Comparison of ENCODE assay signal across 11 cellular contexts in the genomic region with DNA sequence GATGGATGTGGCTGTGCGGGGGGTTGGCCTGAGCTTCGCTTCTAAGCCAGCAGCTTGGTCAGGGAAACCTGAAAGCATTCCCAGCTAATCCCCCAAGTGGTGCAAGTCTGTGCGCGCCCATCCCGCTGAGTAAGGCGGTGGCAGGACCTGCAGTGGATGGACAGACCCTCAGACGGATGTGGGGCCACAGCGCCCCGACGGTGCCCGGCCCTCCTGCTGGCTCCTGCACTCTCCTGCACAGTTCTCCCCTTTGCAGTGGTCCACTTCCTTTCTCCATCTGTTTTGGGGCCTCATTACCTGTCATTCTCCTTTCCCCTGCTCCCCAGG. TPM values are rescaled to one million over a fixed set of nuclear protein-coding genes. Genes with fewer than 3 reads are reported as not detected.
DNase-seq lines count a peak whose midpoint lies in the region; ATAC-seq, FAIRE-seq and TF ChIP-seq lines count a peak whose summit lies in the region.
"Had no signal": no experiment of that assay in that cellular context is flagged by ENCODE, and none has a peak within 500 bp of the region (broad histone marks: within the 10 kb centered on the region; RNA-seq: fewer than 3 reads in every experiment).

No MANE protein-coding gene starts in this region.

- peaks cover 61% of the 10 kb centered on the region for H3K4me1 Mint-ChIP-seq in GM23338

- TF ChIP-seq POLR2A in endothelial cell of umbilical vein (IDR thresholded peaks at IDR 0.05; ENCODE audit: low read depth, low read length), result no peak

- dilution Hi-C loops in endothelial cell of umbilical vein (cut with MboI; ENCODE audit: extremely low pct_ligation_motif_present, low sequenced_read_pairs), result no loop called here

- H3K4me3 Mint-ChIP-seq in GM23338, result peak overlapping the region; percentile 92

- no peak overlapping the region for H3K9ac ChIP-seq in SK-N-MC (ENCODE audit: insufficient read length)
- H3K9ac ChIP-seq in endothelial cell of umbilical vein (replicated peaks; ENCODE audit: extremely low read depth, insufficient read depth, low read length), result no peak overlapping the region

- H3K9me2 ChIP-seq in GM23338 (ENCODE audit: insufficient read depth), result no peaks in the 10 kb centered on the region

- H3K36me3 ChIP-seq in GM23338 (ENCODE audit: insufficient read depth), result no peaks in the 10 kb centered on the region
- H3K36me3 ChIP-seq in SK-N-MC (ENCODE audit: insufficient read depth, low read length), result no peaks in the 10 kb centered on the region
- H3K36me3 ChIP-seq in endothelial cell of umbilical vein (ENCODE audit: control insufficient read depth in 2 of 2, extremely low read depth in 1 of 2, insufficient read depth in 2 of 2, low read length in 2 of 2), result no peaks in the 10 kb centered on the region
- H3K36me3 ChIP-seq: HAP-1, Peyer's patch had no signal

- no peaks in the 10 kb centered on the region for H3K9me1 ChIP-seq in endothelial cell of umbilical vein (replicated peaks; ENCODE audit: control insufficient read depth, extremely low read depth, insufficient read depth, low read length)

- DNase-seq in GM23338 (ENCODE audit: low spot score) (no peak), SK-N-MC (ENCODE audit: low read depth, low spot score) (no peak), endothelial cell of umbilical vein (ENCODE audit: low read depth, low spot score) (no peak), retinal pigment epithelial cell (ENCODE audit: low read depth) (no peak), H4 (ENCODE audit: low spot score) (no peak)

- H3K4me1 ChIP-seq in GM23338 (ENCODE audit: insufficient read depth) (peaks cover 36% of the 10 kb centered on the region), endothelial cell of umbilical vein (ENCODE audit: control insufficient read depth, extremely low read depth, insufficient read depth, low read length) (peaks cover 12% of the 10 kb centered on the region)

- peaks cover 4% of the 10 kb centered on the region; the same call in 1 of the 3 replicates for H3K36me3 Mint-ChIP-seq in GM23338 (ENCODE audit: low read depth)

- H3K27ac ChIP-seq in GM23338 (ENCODE audit: low read depth), result 0 out of 2 replicates have a peak overlapping the region, but pooled peaks have one; percentile 84
- H3K27ac ChIP-seq in SK-N-MC, result no peak overlapping the region
- H3K27ac ChIP-seq in endothelial cell of umbilical vein (ENCODE audit: insufficient read depth, low read depth, low read length), result no peak overlapping the region
- H3K27ac ChIP-seq: Peyer's patch had no signal

- H3K9me3 Mint-ChIP-seq in GM23338, result no peaks in the 10 kb centered on the region; the same call in 1 of the 3 replicates

- H3K4me2 ChIP-seq in GM23338 (peak overlapping the region; percentile 94), endothelial cell of umbilical vein (ENCODE audit: insufficient read depth, low read length) (peak overlapping the region; percentile 24)

- CTCF ChIA-PET in endothelial cell of umbilical vein (lab: Charles Lee), result interaction anchor here (2.5 kb wide), 1 partner anchor 64 kb away, joined by 16 read pairs; no protein-coding TSS in a partner anchor

- no peaks in the 10 kb centered on the region; the same call in 1 of the 2 replicates for H4K20me1 ChIP-seq in GM23338 (replicated peaks; ENCODE audit: insufficient read depth)
- no peaks in the 10 kb centered on the region for H4K20me1 ChIP-seq in endothelial cell of umbilical vein (replicated peaks; ENCODE audit: control insufficient read depth, extremely low read depth, insufficient read depth, low read length)

- peaks cover 22% of the 10 kb centered on the region; the same call in 1 of the 2 replicates for H3K27me3 ChIP-seq in GM23338 (ENCODE audit: insufficient read depth)
- no peaks in the 10 kb centered on the region for H3K27me3 ChIP-seq in endothelial cell of umbilical vein (ENCODE audit: control insufficient read depth in 2 of 2, insufficient read depth in 2 of 2, low read length in 2 of 2)
- H3K27me3 ChIP-seq: Peyer's patch had no signal

- POLR2A ChIA-PET in endothelial cell of umbilical vein (lab: Charles Lee), result no interaction called here

- FAIRE-seq in endothelial cell of umbilical vein (lab: Jason Lieb, UNC), result no peak
- FAIRE-seq: endometrium, HTR-8/SVneo had no signal

- no peak for TF ChIP-seq CTCF in GM23338 (conservative IDR thresholded peaks at IDR 0.05; ENCODE audit: low read depth in 2 of 2)
- TF ChIP-seq CTCF in endothelial cell of umbilical vein (IDR thresholded peaks at IDR 0.05; ENCODE audit: extremely low read depth in 1 of 2, insufficient read depth in 1 of 2, low read depth in 1 of 2, low read length in 2 of 2), result no peak
- no peak for TF ChIP-seq CTCF in retinal pigment epithelial cell (conservative IDR thresholded peaks at IDR 0.05; ENCODE audit: low read depth, low read length)

- H3K79me2 ChIP-seq in GM23338 (replicated peaks; ENCODE audit: insufficient read depth), result no peaks in the 10 kb centered on the region
- no peaks in the 10 kb centered on the region for H3K79me2 ChIP-seq in endothelial cell of umbilical vein (ENCODE audit: control insufficient read depth, insufficient read depth, low read length)

- peak; percentile 9 for ATAC-seq in GM23338
- ATAC-seq in GM21528 (IDR thresholded peaks at IDR 0.05; ENCODE audit: low FRiP score, unreplicated experiment), result no peak
- no peak for ATAC-seq in GM21786 (IDR thresholded peaks at IDR 0.05; ENCODE audit: unreplicated experiment)

- no TSS peak for BruUV-seq in endothelial cell of umbilical vein (replicated peaks; lab: Mats Ljungman, UMichigan)

- intact Hi-C loops in endothelial cell of umbilical vein (cut with micrococcal nuclease), result no loop called here

- H3K9me3 ChIP-seq in SK-N-MC (ENCODE audit: low read depth, low read length) (no peaks in the 10 kb centered on the region), endothelial cell of umbilical vein (replicated peaks; ENCODE audit: control insufficient read depth, insufficient read depth, low read length) (no peaks in the 10 kb centered on the region)
- H3K9me3 ChIP-seq: HAP-1, Peyer's patch had no signal

- peak overlapping the region; percentile 91 for H3K4me3 ChIP-seq in GM23338
- H3K4me3 ChIP-seq in SK-N-MC, result peak overlapping the region; percentile 86
- no peak overlapping the region for H3K4me3 ChIP-seq in endothelial cell of umbilical vein (replicated peaks in 1 of 3; ENCODE audit: insufficient read depth in 1 of 3, low read depth in 1 of 3, low read length in 3 of 3)
- peak overlapping the region; percentile 45 for H3K4me3 ChIP-seq in retinal pigment epithelial cell (ENCODE audit: low read length)
- H3K4me3 ChIP-seq: HAP-1 had no signal

- H3F3A ChIP-seq in GM23338 (replicated peaks; ENCODE audit: low read depth), result peaks cover 10% of the 10 kb centered on the region

- H3K27me3 Mint-ChIP-seq in GM23338 (ENCODE audit: insufficient read depth, low read depth, poor library complexity), result peaks cover 31% of the 10 kb centered on the region

- H2AFZ ChIP-seq in GM23338 (peak overlapping the region; percentile 94), endothelial cell of umbilical vein (ENCODE audit: low read depth, low read length) (peak overlapping the region; percentile 73)

- H3K27ac Mint-ChIP-seq in GM23338, result peak overlapping the region; percentile 89; the same call in 1 of the 2 replicates

RNA-seq across cellular contexts. Expression of gene ATP2A1, which starts 2.3 kb away (rescaled TPM):
- total RNA-seq in GM23338 (2014; rRNA removed; shearing (Covaris generic)), result 0.08 and 0.73 TPM in 2 replicates
- polyA plus RNA-seq in GM23338 (2016; fragmentation: Nextera tagmentation; extraction: Ambion mirVana) (3.2 and 4.0 TPM in 2 replicates), endothelial cell of umbilical vein (1.2 TPM in 2 replicates)
- total RNA-seq in endothelial cell of umbilical vein, result 2.3 and 2.5 TPM in 2 replicates
- 0.28 and 0.37 TPM in 2 replicates for polyA plus RNA-seq in endothelial cell of umbilical vein (2011; cell fraction: cytosol; rRNA removed)
- polyA plus RNA-seq in endothelial cell of umbilical vein (2011; cell fraction: nucleus; rRNA removed), result 8.1 and 9.3 TPM in 2 replicates
- 3.7 and 6.1 TPM in 2 replicates for polyA plus RNA-seq in endothelial cell of umbilical vein (2012)
- 0.40 and 1.5 TPM in 2 replicates for polyA minus RNA-seq in endothelial cell of umbilical vein
- polyA minus RNA-seq in endothelial cell of umbilical vein (2011; cell fraction: cytosol; rRNA and poly(A)+ RNA removed), result not detected
- 2.6 and 3.6 TPM in 2 replicates for polyA minus RNA-seq in endothelial cell of umbilical vein (2011; cell fraction: nucleus; rRNA and poly(A)+ RNA removed)
- total RNA-seq in H4 (2014; rRNA removed; shearing (Covaris generic)), result 0.04 TPM in 1 of 2 replicates, not detected in the other

RNA-seq across cellular contexts. Expression of gene SH2B1, which starts 16.9 kb away (rescaled TPM):
- 17.2 and 27.5 TPM in 2 replicates for total RNA-seq in GM23338 (2014; rRNA removed; shearing (Covaris generic))
- polyA plus RNA-seq in GM23338 (2016; fragmentation: Nextera tagmentation; extraction: Ambion mirVana) (12.2 and 13.6 TPM in 2 replicates), endothelial cell of umbilical vein (46.4 and 53.4 TPM in 2 replicates)
- 55.6 and 56.4 TPM in 2 replicates for total RNA-seq in endothelial cell of umbilical vein
- polyA plus RNA-seq in endothelial cell of umbilical vein (2011; cell fraction: cytosol; rRNA removed), result 24.3 and 32.9 TPM in 2 replicates
- polyA plus RNA-seq in endothelial cell of umbilical vein (2011; cell fraction: nucleus; rRNA removed), result 135 and 157 TPM in 2 replicates
- polyA plus RNA-seq in endothelial cell of umbilical vein (2012), result 31.9 and 39.2 TPM in 2 replicates
- polyA minus RNA-seq in endothelial cell of umbilical vein, result 19.9 and 45.9 TPM in 2 replicates
- 21.3 TPM for polyA minus RNA-seq in endothelial cell of umbilical vein (2011; cell fraction: cytosol; rRNA and poly(A)+ RNA removed)
- polyA minus RNA-seq in endothelial cell of umbilical vein (2011; cell fraction: nucleus; rRNA and poly(A)+ RNA removed), result 25.4 and 35.0 TPM in 2 replicates
- total RNA-seq in H4 (2014; rRNA removed; shearing (Covaris generic)), result 4.6 and 7.5 TPM in 2 replicates

RNA-seq across cellular contexts. Expression of gene TUFM, which starts 34.4 kb away (rescaled TPM):
- total RNA-seq in GM23338 (2014; rRNA removed; shearing (Covaris generic)), result 162 and 192 TPM in 2 replicates
- polyA plus RNA-seq in GM23338 (2016; fragmentation: Nextera tagmentation; extraction: Ambion mirVana) (246 and 248 TPM in 2 replicates), endothelial cell of umbilical vein (227 TPM in 2 replicates)
- total RNA-seq in endothelial cell of umbilical vein, result 186 and 190 TPM in 2 replicates
- polyA plus RNA-seq in endothelial cell of umbilical vein (2011; cell fraction: cytosol; rRNA removed), result 191 and 212 TPM in 2 replicates
- polyA plus RNA-seq in endothelial cell of umbilical vein (2011; cell fraction: nucleus; rRNA removed), result 307 and 314 TPM in 2 replicates
- 214 and 254 TPM in 2 replicates for polyA plus RNA-seq in endothelial cell of umbilical vein (2012)
- polyA minus RNA-seq in endothelial cell of umbilical vein, result 103 and 110 TPM in 2 replicates
- 82.6 TPM for polyA minus RNA-seq in endothelial cell of umbilical vein (2011; cell fraction: cytosol; rRNA and poly(A)+ RNA removed)
- 33.7 and 39.9 TPM in 2 replicates for polyA minus RNA-seq in endothelial cell of umbilical vein (2011; cell fraction: nucleus; rRNA and poly(A)+ RNA removed)
- 150 and 159 TPM in 2 replicates for total RNA-seq in H4 (2014; rRNA removed; shearing (Covaris generic))

RNA-seq across cellular contexts. Expression of gene RABEP2, which starts 44.5 kb away (rescaled TPM):
- total RNA-seq in GM23338 (2014; rRNA removed; shearing (Covaris generic)), result 25.2 and 27.2 TPM in 2 replicates
- polyA plus RNA-seq in GM23338 (2016; fragmentation: Nextera tagmentation; extraction: Ambion mirVana), result 11.8 and 13.0 TPM in 2 replicates
- total RNA-seq in endothelial cell of umbilical vein, result 36.0 and 37.4 TPM in 2 replicates
- polyA plus RNA-seq in endothelial cell of umbilical vein, result 25.9 and 27.3 TPM in 2 replicates
- polyA plus RNA-seq in endothelial cell of umbilical vein (2011; cell fraction: cytosol; rRNA removed), result 19.0 and 28.9 TPM in 2 replicates
- polyA plus RNA-seq in endothelial cell of umbilical vein (2011; cell fraction: nucleus; rRNA removed), result 35.6 and 42.8 TPM in 2 replicates
- 15.3 and 19.3 TPM in 2 replicates for polyA plus RNA-seq in endothelial cell of umbilical vein (2012)
- 11.4 and 13.6 TPM in 2 replicates for polyA minus RNA-seq in endothelial cell of umbilical vein
- polyA minus RNA-seq in endothelial cell of umbilical vein (2011; cell fraction: cytosol; rRNA and poly(A)+ RNA removed), result 5.3 TPM
- 7.4 and 16.4 TPM in 2 replicates for polyA minus RNA-seq in endothelial cell of umbilical vein (2011; cell fraction: nucleus; rRNA and poly(A)+ RNA removed)
- 13.7 and 31.9 TPM in 2 replicates for total RNA-seq in H4 (2014; rRNA removed; shearing (Covaris generic))

RNA-seq across cellular contexts. Expression of gene CD19, which starts 51.2 kb away (rescaled TPM):
- total RNA-seq in GM23338 (2014; rRNA removed; shearing (Covaris generic)), result 0.83 TPM in 1 of 2 replicates, not detected in the other
- polyA plus RNA-seq in GM23338 (2016; fragmentation: Nextera tagmentation; extraction: Ambion mirVana), result 1.9 and 2.3 TPM in 2 replicates
- not detected in 2 replicates for total RNA-seq in endothelial cell of umbilical vein
- 0.06 TPM in 2 replicates for polyA plus RNA-seq in endothelial cell of umbilical vein
- polyA plus RNA-seq in endothelial cell of umbilical vein (2011; cell fraction: cytosol; rRNA removed), result 0.03 TPM in 1 of 2 replicates, not detected in the other
- polyA plus RNA-seq in endothelial cell of umbilical vein (2011; cell fraction: nucleus; rRNA removed), result not detected in 2 replicates
- polyA plus RNA-seq in endothelial cell of umbilical vein (2012), result 0.16 TPM in 1 of 2 replicates, not detected in the other
- not detected in 2 replicates for polyA minus RNA-seq in endothelial cell of umbilical vein
- not detected for polyA minus RNA-seq in endothelial cell of umbilical vein (2011; cell fraction: cytosol; rRNA and poly(A)+ RNA removed)
- not detected in 2 replicates for polyA minus RNA-seq in endothelial cell of umbilical vein (2011; cell fraction: nucleus; rRNA and poly(A)+ RNA removed)
- total RNA-seq in H4 (2014; rRNA removed; shearing (Covaris generic)), result not detected in 2 replicates

Comparison
In these comparisons a context has a peak if more than half of its experiments do, and no peak if none do; other contexts are left out.
1. H3K4me3 ChIP-seq: peak in GM23338 (single experiment), SK-N-MC (single experiment) and retinal pigment epithelial cell (single experiment); none in endothelial cell of umbilical vein (0 of 3).